1 cellular context compared by ENCODE assay signal in genomic region chr15:36506733-36507356, GRCh38.
TF ChIP-seq lines count a peak whose summit lies in the region.

No MANE protein-coding gene starts in this region.

TF ChIP-seq in HepG2, 621 proteins besides CTCF, POLR2A, EP300 and RAD21 (continued from another document and continues in another):
- TF ChIP-seq ZFP36 (IDR thresholded peaks at IDR 0.05; ENCODE audit: borderline replicate concordance, low read depth, low read length, partially characterized antibody) (peak; percentile 92), ARNTL (CRISPR knock-in tag; IDR thresholded peaks at IDR 0.05) (peak; percentile 74; the same call in 1 of the 2 replicates), KLF16 (CRISPR knock-in tag; IDR thresholded peaks at IDR 0.05) (peak in 1 of 2 experiments; percentile 75; a peak in 2 of 4 replicates), SKIL (CRISPR knock-in tag; IDR thresholded peaks at IDR 0.05; ENCODE audit: borderline replicate concordance) (peak; percentile 49; the same call in 1 of the 2 replicates), ZNF670 (CRISPR knock-in tag; IDR thresholded peaks at IDR 0.05; ENCODE audit: borderline replicate concordance) (peak; percentile 77; the same call in 1 of the 2 replicates), FOSL2 (CRISPR knock-in tag; IDR thresholded peaks at IDR 0.05) (0 out of 2 replicates have a peak, but pooled peaks have one; percentile 12), ZNF136 (CRISPR knock-in tag; IDR thresholded peaks at IDR 0.05; ENCODE audit: low read depth) (no peak), ZNF879 (CRISPR knock-in tag; IDR thresholded peaks at IDR 0.05) (no peak), MAFK (conservative IDR thresholded peaks at IDR 0.05 in 1 of 2, IDR thresholded peaks at IDR 0.05 in 1 of 2; ENCODE audit: low read length in 2 of 2) (peak; percentile 32 to 41; a peak in 2 of 4 replicates), POGZ (CRISPR knock-in tag; IDR thresholded peaks at IDR 0.05) (peak; percentile 51; the same call in 1 of the 2 replicates), NCOA2 (CRISPR knock-in tag; IDR thresholded peaks at IDR 0.05) (peak; percentile 95), YEATS4 (CRISPR knock-in tag; IDR thresholded peaks at IDR 0.05; ENCODE audit: borderline replicate concordance) (no peak), JUNB (CRISPR knock-in tag; IDR thresholded peaks at IDR 0.05; ENCODE audit: borderline replicate concordance) (peak; percentile 46; the same call in 1 of the 2 replicates), TEAD3 (CRISPR knock-in tag; optimal IDR thresholded peaks at IDR 0.05; ENCODE audit: borderline replicate concordance) (peak; percentile 99), ZNF160 (CRISPR knock-in tag; IDR thresholded peaks at IDR 0.05) (no peak), YY1 (IDR thresholded peaks at IDR 0.05; ENCODE audit: insufficient read depth, insufficient replicate concordance, low read depth, low read length) (no peak), HOXA9 (CRISPR knock-in tag; IDR thresholded peaks at IDR 0.05; ENCODE audit: borderline replicate concordance) (no peak), SMYD3 (CRISPR knock-in tag; IDR thresholded peaks at IDR 0.05) (peak; percentile 78; the same call in 1 of the 2 replicates), ATF2 (CRISPR knock-in tag; IDR thresholded peaks at IDR 0.05) (0 out of 2 replicates have a peak, but pooled peaks have one; percentile 28), ZNF317 (CRISPR knock-in tag; IDR thresholded peaks at IDR 0.05) (peak; percentile 47; the same call in 1 of the 2 replicates), THRA (CRISPR knock-in tag; IDR thresholded peaks at IDR 0.05; ENCODE audit: borderline replicate concordance) (peak; percentile 75; the same call in 1 of the 2 replicates), HMG20B (CRISPR knock-in tag; conservative IDR thresholded peaks at IDR 0.05) (peak; percentile 99), SIX4 (CRISPR knock-in tag; IDR thresholded peaks at IDR 0.05) (peak; percentile 96), HNRNPL (IDR thresholded peaks at IDR 0.05; ENCODE audit: low read depth, low read length) (no peak), CEBPG (CRISPR knock-in tag; IDR thresholded peaks at IDR 0.05) (peak; percentile 70), ZNF331 (CRISPR knock-in tag; IDR thresholded peaks at IDR 0.05) (peak; percentile 78; the same call in 1 of the 2 replicates), ZBTB37 (CRISPR knock-in tag; IDR thresholded peaks at IDR 0.05) (no peak), MBNL3 (CRISPR knock-in tag; conservative IDR thresholded peaks at IDR 0.05) (no peak), ZNF703 (CRISPR knock-in tag; IDR thresholded peaks at IDR 0.05; ENCODE audit: borderline replicate concordance) (peak; percentile 97), FOXA1 (IDR thresholded peaks at IDR 0.05) (peak; percentile 100), FOXA1 (CRISPR knock-in tag; IDR thresholded peaks at IDR 0.05) (peak; percentile 100), ZNF607 (CRISPR knock-in tag; IDR thresholded peaks at IDR 0.05; ENCODE audit: borderline replicate concordance) (0 out of 2 replicates have a peak, but pooled peaks have one; percentile 39), TEAD2 (CRISPR knock-in tag; IDR thresholded peaks at IDR 0.05) (no peak), KAT8 (CRISPR knock-in tag; IDR thresholded peaks at IDR 0.05) (peak; percentile 60; the same call in 1 of the 2 replicates), SATB2 (CRISPR knock-in tag; IDR thresholded peaks at IDR 0.05) (no peak), SNAPC2 (CRISPR knock-in tag; IDR thresholded peaks at IDR 0.05) (peak; percentile 87), SMAD3 (CRISPR knock-in tag; IDR thresholded peaks at IDR 0.05) (peak; percentile 67; the same call in 1 of the 2 replicates), ZNF234 (CRISPR knock-in tag; conservative IDR thresholded peaks at IDR 0.05) (no peak), LCORL (IDR thresholded peaks at IDR 0.05) (no peak; the same call in 1 of the 2 replicates), LCORL (CRISPR knock-in tag; IDR thresholded peaks at IDR 0.05) (peak; percentile 60; the same call in 1 of the 2 replicates), ZNF275 (CRISPR knock-in tag; IDR thresholded peaks at IDR 0.05; ENCODE audit: borderline replicate concordance) (no peak), RELA (CRISPR knock-in tag; IDR thresholded peaks at IDR 0.05) (no peak), ZSCAN9 (CRISPR knock-in tag; IDR thresholded peaks at IDR 0.05; ENCODE audit: borderline replicate concordance) (peak; percentile 68; the same call in 1 of the 2 replicates), ZNF205 (CRISPR knock-in tag; IDR thresholded peaks at IDR 0.05) (0 out of 2 replicates have a peak, but pooled peaks have one; percentile 44), JUND (CRISPR knock-in tag; IDR thresholded peaks at IDR 0.05) (0 out of 2 replicates have a peak, but pooled peaks have one; percentile 40), TFAP4 (IDR thresholded peaks at IDR 0.05; ENCODE audit: borderline replicate concordance, low read depth) (peak; percentile 19; the same call in 1 of the 2 replicates), ZSCAN21 (CRISPR knock-in tag; IDR thresholded peaks at IDR 0.05; ENCODE audit: borderline replicate concordance) (0 out of 2 replicates have a peak, but pooled peaks have one; percentile 24), TARDBP (CRISPR knock-in tag; IDR thresholded peaks at IDR 0.05) (peak; percentile 96), FOXP1 (IDR thresholded peaks at IDR 0.05) (peak; percentile 92), FOXP1 (CRISPR knock-in tag; IDR thresholded peaks at IDR 0.05) (peak; percentile 99), THYN1 (CRISPR knock-in tag; IDR thresholded peaks at IDR 0.05; ENCODE audit: borderline replicate concordance, low read depth) (0 out of 2 replicates have a peak, but pooled peaks have one; percentile 66), ZNF749 (CRISPR knock-in tag; IDR thresholded peaks at IDR 0.05; ENCODE audit: borderline replicate concordance) (peak; percentile 64; the same call in 1 of the 2 replicates), RBAK (CRISPR knock-in tag; IDR thresholded peaks at IDR 0.05) (no peak), MLXIP (CRISPR knock-in tag; IDR thresholded peaks at IDR 0.05; ENCODE audit: borderline replicate concordance) (no peak)
